ENCODE assay signal across 17 cellular contexts in the genomic region with DNA sequence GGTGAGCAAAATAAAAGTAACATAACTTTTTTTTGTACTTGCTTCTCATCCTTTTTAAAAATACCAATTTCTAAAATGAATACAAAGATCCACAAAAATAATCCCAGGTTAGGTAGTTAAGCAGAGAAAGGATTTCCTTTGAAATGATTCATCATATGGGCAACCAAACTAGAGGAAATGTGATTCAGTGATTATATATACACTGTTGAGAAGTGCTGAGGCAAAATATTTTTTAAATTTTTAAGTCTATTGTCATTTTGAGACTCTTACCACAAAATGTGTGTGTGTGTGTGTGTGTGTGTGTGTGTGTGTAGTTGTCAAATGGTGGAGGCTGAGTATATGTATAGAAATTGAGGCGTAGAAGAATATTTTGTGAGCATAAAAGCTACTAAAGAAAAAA.
A peak's percentile ranks its signal among the peaks of the same experiment; 100 is the strongest.
DNase-seq lines count a peak whose midpoint lies in the region; ATAC-seq and TF ChIP-seq lines count a peak whose summit lies in the region.
"Had no signal": no experiment of that assay in that cellular context is flagged by ENCODE, and none has a peak within 500 bp of the region (broad histone marks: within the 10 kb centered on the region; RNA-seq: fewer than 3 reads in every experiment).

No MANE protein-coding gene starts in this region.

- ATAC-seq in foreskin keratinocyte = peak; percentile 84
- no peak for ATAC-seq in Right ventricle myocardium superior (ENCODE audit: poor library complexity)
- ATAC-seq in HG03159 (IDR thresholded peaks at IDR 0.05; ENCODE audit: unreplicated experiment) = no peak

- H3K4me3 ChIP-seq in astrocyte of the cerebellum (ENCODE audit: low read depth, low read length) = no peak overlapping the region
- H3K4me3 ChIP-seq: colonic mucosa, hepatocyte, Peyer's patch had no signal

- no peaks in the 10 kb centered on the region for H3K27me3 ChIP-seq in foreskin keratinocyte
- H3K27me3 ChIP-seq: colonic mucosa, hepatocyte, Peyer's patch had no signal

- DNase-seq in AG08396 (ENCODE audit: low spot score) (peak; percentile 18), HS-27A (ENCODE audit: low read depth) (peak; percentile 5), astrocyte of the cerebellum (ENCODE audit: low read depth) (peak; percentile 41), foreskin keratinocyte (peak; percentile 55 to 70), NCI-H2227 (lab: John Stamatoyannopoulos, UW; ENCODE audit: unreplicated experiment) (no peak), Right ventricle myocardium superior (no peak), SK-N-DZ (ENCODE audit: low spot score) (no peak)
- DNase-seq: ACHN, Caco-2, colonic mucosa, GDM1, kidney glomerular epithelial cell, NCI-H2081, NCI-H748 treated with DMSO at 0.1 percent for 48 hours, Peyer's patch had no signal

- in situ Hi-C loops in astrocyte of the cerebellum (cut with HindIII; ENCODE audit: low sequenced_read_pairs) = no loop called here

- intact Hi-C loops in Right ventricle myocardium superior (cut with DNase I) = no loop called here

- peaks cover 5% of the 10 kb centered on the region for H3K4me1 ChIP-seq in foreskin keratinocyte
- H3K4me1 ChIP-seq: Caco-2, colonic mucosa, Peyer's patch had no signal

- no peak for TF ChIP-seq CTCF in astrocyte of the cerebellum (IDR thresholded peaks at IDR 0.05; ENCODE audit: low read depth, low read length, missing control alignments)
- no peak for TF ChIP-seq CTCF in foreskin keratinocyte (conservative IDR thresholded peaks at IDR 0.05)

- H3K27ac ChIP-seq in foreskin keratinocyte = no peak overlapping the region
- H3K27ac ChIP-seq: colonic mucosa, hepatocyte, Peyer's patch had no signal

Comparison
In these comparisons a context has a peak if more than half of its experiments do, and no peak if none do; other contexts are left out.
1. DNase-seq: peak in AG08396 (single experiment), HS-27A (single experiment), astrocyte of the cerebellum (single experiment) and foreskin keratinocyte (2 of 2); none in NCI-H2227 (single experiment), Right ventricle myocardium superior (single experiment) and SK-N-DZ (single experiment).